Comparison of ENCODE assay signal across 1 cellular context in genomic region chr6:52360028-52360427, GRCh38.
A peak's percentile ranks its signal among the peaks of the same experiment; 100 is the strongest.
TF ChIP-seq lines count a peak whose summit lies in the region.

No MANE protein-coding gene starts in this region.

TF ChIP-seq in SK-N-SH treated with all-trans-retinoic acid at 6 μM for 48 hours, 23 proteins besides CTCF, POLR2A, EP300 and RAD21 (continued from another document):
- peak; percentile 70; the same call in 1 of the 2 replicates for TF ChIP-seq TSHZ2 (CRISPR knock-in tag; IDR thresholded peaks at IDR 0.05)
- TF ChIP-seq ZFP3 (CRISPR knock-in tag; IDR thresholded peaks at IDR 0.05) = no peak
TF ChIP-seq in SK-N-SH treated with all-trans-retinoic acid at 6 μM for 48 hours: peak in this region for 2.
